17 cellular contexts compared by ENCODE assay signal in genomic region chr20:57662313-57663240, GRCh38. TPM values are rescaled to one million over a fixed set of nuclear protein-coding genes. Genes with fewer than 3 reads are reported as not detected.
DNase-seq lines count a peak whose midpoint lies in the region; ATAC-seq and TF ChIP-seq lines count a peak whose summit lies in the region.
"Had no signal": no experiment of that assay in that cellular context is flagged by ENCODE, and none has a peak within 500 bp of the region (broad histone marks: within the 10 kb centered on the region; RNA-seq: fewer than 3 reads in every experiment).

No MANE protein-coding gene starts in this region.

- H3K36me3 ChIP-seq in endodermal cell (ENCODE audit: control insufficient read depth, insufficient read depth, low read length) (peaks cover 47% of the 10 kb centered on the region), parathyroid adenoma (ENCODE audit: control insufficient read depth, insufficient read depth, low read length) (no peaks in the 10 kb centered on the region)
- H3K36me3 ChIP-seq: adrenal gland had no signal

- no peak overlapping the region for H2AFZ ChIP-seq in parathyroid adenoma
- H2AFZ ChIP-seq: PC-9 had no signal

- peaks cover 32% of the 10 kb centered on the region for H3K36me3 Mint-ChIP-seq in endodermal cell (ENCODE audit: low read depth)
- H3K36me3 Mint-ChIP-seq: CD4-positive, alpha-beta memory T cell had no signal

- H3K4me3 Mint-ChIP-seq in endodermal cell, result no peak overlapping the region
- H3K4me3 Mint-ChIP-seq: CD4-positive, alpha-beta memory T cell; dendritic cell treated with granulocyte-macrophage colony-stimulating factor and Interleukin-4, amounts not matched to agents 40 ng/mL and 50 ng/mL, for 4 days; T-helper 1 cell treated with Interleukin-12 subunit alpha and Interleukin-12 subunit beta and Interleukin-4 antibody, amounts not matched to agents 30 μg/mL and 1 μg/mL, for 36 hours had no signal

- ATAC-seq in HG02884 (IDR thresholded peaks at IDR 0.05; ENCODE audit: unreplicated experiment), result no peak

- H3K9me3 Mint-ChIP-seq in endodermal cell, result no peaks in the 10 kb centered on the region
- H3K9me3 Mint-ChIP-seq: dendritic cell treated with granulocyte-macrophage colony-stimulating factor and Interleukin-4, amounts not matched to agents 40 ng/mL and 50 ng/mL, for 4 days; T-helper 1 cell treated with Interleukin-12 subunit alpha and Interleukin-12 subunit beta and Interleukin-4 antibody, amounts not matched to agents 30 μg/mL and 1 μg/mL, for 36 hours had no signal

- H3K27ac ChIP-seq in endodermal cell (ENCODE audit: low read depth, low read length) (peak overlapping the region; percentile 63), parathyroid adenoma (no peak overlapping the region)
- H3K27ac ChIP-seq: adrenal gland, PC-9 had no signal

- H3K79me2 ChIP-seq in parathyroid adenoma, result no peaks in the 10 kb centered on the region

- DNase-seq in 8988T (peak; percentile 13), D341Med (ENCODE audit: low spot score) (peak; percentile 27), endodermal cell (peak; percentile 63), SKM-1 treated with dmso at 0.1 percent for 144 hours (lab: John Stamatoyannopoulos, UW; ENCODE audit: unreplicated experiment) (no peak), SKM-1 (lab: John Stamatoyannopoulos, UW; ENCODE audit: unreplicated experiment) (no peak)
- no peak for DNase-seq in stimulated activated naive CD4-positive, alpha-beta T cell treated with Interleukin-2 at 50 U/mL for 16 hours (lab: John Stamatoyannopoulos, UW)
- DNase-seq: activated CD8-positive, alpha-beta memory T cell treated with anti-CD3 and anti-CD28 coated beads for 24 hours; CD4-positive, alpha-beta memory T cell; GF-D8; NCI-H446; PC-9; stimulated activated CD4-positive, alpha-beta T cell treated with anti-CD3 and anti-CD28 coated beads, Interleukin-1b, Interleukin-23, amount 100 ng/mL, for 48 hours had no signal

- TF ChIP-seq CTCF in endodermal cell (conservative IDR thresholded peaks at IDR 0.05) (no peak), parathyroid adenoma (IDR thresholded peaks at IDR 0.05) (no peak)

- H3K9ac ChIP-seq in endodermal cell (ENCODE audit: extremely low read depth, low read length, poor library complexity, severe bottlenecking) (no peak overlapping the region), parathyroid adenoma (no peak overlapping the region)

- 86 to 91% methylated on average over 6 to 27 of the region's 28 CpGs for WGBS in endodermal cell (ENCODE audit: insufficient coverage in 1 of 2, insufficient read length in 1 of 2), 2 experiments

- peak overlapping the region; percentile 12 for H3K4me2 ChIP-seq in parathyroid adenoma (ENCODE audit: low read length)
- H3K4me2 ChIP-seq: PC-9 had no signal

- H3K4me1 Mint-ChIP-seq in endodermal cell, result peaks cover 10% of the 10 kb centered on the region

- H3K27ac Mint-ChIP-seq in endodermal cell, result peak overlapping the region; percentile 81
- H3K27ac Mint-ChIP-seq: CD4-positive, alpha-beta memory T cell; dendritic cell treated with granulocyte-macrophage colony-stimulating factor and Interleukin-4, amounts not matched to agents 40 ng/mL and 50 ng/mL, for 4 days; T-helper 1 cell treated with Interleukin-12 subunit alpha and Interleukin-12 subunit beta and Interleukin-4 antibody, amounts not matched to agents 30 μg/mL and 1 μg/mL, for 36 hours had no signal

- H3K4me1 ChIP-seq in endodermal cell (ENCODE audit: control insufficient read depth, insufficient read depth, low read length) (peaks cover 6% of the 10 kb centered on the region), parathyroid adenoma (peaks cover 5% of the 10 kb centered on the region)
- H3K4me1 ChIP-seq: adrenal gland had no signal

- H3K9me3 ChIP-seq in endodermal cell (ENCODE audit: control insufficient read depth, low read length) (no peaks in the 10 kb centered on the region), parathyroid adenoma (ENCODE audit: control insufficient read depth, low read length) (no peaks in the 10 kb centered on the region)
- H3K9me3 ChIP-seq: adrenal gland had no signal

- no peak overlapping the region for H3K4me3 ChIP-seq in endodermal cell (ENCODE audit: low read length)
- no peak overlapping the region for H3K4me3 ChIP-seq in parathyroid adenoma (ENCODE audit: low read depth, low read length)
- H3K4me3 ChIP-seq: adrenal gland, PC-9 had no signal

- H3K27me3 ChIP-seq in endodermal cell (ENCODE audit: control insufficient read depth, insufficient read depth, low read length, poor library complexity, severe bottlenecking) (no peaks in the 10 kb centered on the region), parathyroid adenoma (ENCODE audit: control insufficient read depth, insufficient read depth, low read length) (no peaks in the 10 kb centered on the region)
- H3K27me3 ChIP-seq: adrenal gland had no signal

- no peaks in the 10 kb centered on the region for H3K27me3 Mint-ChIP-seq in endodermal cell (ENCODE audit: insufficient read depth)
- H3K27me3 Mint-ChIP-seq: CD4-positive, alpha-beta memory T cell; dendritic cell treated with granulocyte-macrophage colony-stimulating factor and Interleukin-4, amounts not matched to agents 40 ng/mL and 50 ng/mL, for 4 days had no signal

RNA-seq across cellular contexts. Expression of gene ZBP1, which starts 42.4 kb away (rescaled TPM):
- total RNA-seq in endodermal cell, result not detected
- polyA plus RNA-seq in endodermal cell (2013, experiment 1 of 2), result not detected
- polyA plus RNA-seq in endodermal cell (2013, experiment 2 of 2), result not detected
- total RNA-seq: PC-9 had no signal

RNA-seq across cellular contexts. Expression of gene PMEPA1, which starts 47.2 kb away (rescaled TPM):
- 10 to 100 TPM; 18.8 to 37.4 TPM for total RNA-seq in endodermal cell
- polyA plus RNA-seq in endodermal cell (2013, experiment 1 of 2), result 56.8 TPM
- polyA plus RNA-seq in endodermal cell (2013, experiment 2 of 2), result 65.5 TPM

Comparison
In these comparisons a context has a peak if more than half of its experiments do, and no peak if none do; other contexts are left out.
1. DNase-seq: peak in 8988T (single experiment), D341Med (single experiment) and endodermal cell (single experiment); none in SKM-1 treated with dmso at 0.1 percent for 144 hours (single experiment), SKM-1 (single experiment) and stimulated activated naive CD4-positive, alpha-beta T cell treated with Interleukin-2 at 50 U/mL for 16 hours (single experiment).